Comparison of ENCODE assay signal across 16 cellular contexts in the genomic region with DNA sequence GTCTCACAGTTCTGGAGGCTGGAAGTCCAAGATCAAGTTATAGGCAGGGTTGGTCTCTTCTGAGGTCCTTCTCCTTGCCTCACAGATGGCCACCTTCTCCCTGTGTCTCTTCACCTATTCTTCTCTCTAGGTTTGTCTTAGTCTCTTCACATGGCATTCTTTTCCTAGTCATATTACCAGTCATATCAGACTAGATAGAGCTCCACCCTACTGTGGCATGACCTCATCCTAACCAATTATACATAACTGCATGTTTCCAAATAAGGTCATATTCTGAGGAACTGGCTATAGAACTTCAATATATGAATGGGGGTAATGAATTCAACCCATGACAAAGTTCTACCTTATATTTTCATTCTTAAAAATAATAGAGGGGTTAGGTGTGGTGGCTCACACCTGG.
DNase-seq lines count a peak whose midpoint lies in the region; ATAC-seq and TF ChIP-seq lines count a peak whose summit lies in the region.
"Had no signal": no experiment of that assay in that cellular context is flagged by ENCODE, and none has a peak within 500 bp of the region (broad histone marks: within the 10 kb centered on the region; RNA-seq: fewer than 3 reads in every experiment).

No MANE protein-coding gene starts in this region.

- H3K9me3 Mint-ChIP-seq in type B pancreatic cell, result no peaks in the 10 kb centered on the region
- no peaks in the 10 kb centered on the region for H3K9me3 Mint-ChIP-seq in activated T-cell treated with anti-CD3 and anti-CD28 coated beads, Interleukin-2, amount 50 U/mL, for 4 hours
- H3K9me3 Mint-ChIP-seq: CD8-positive, alpha-beta T cell had no signal

- no peak overlapping the region for H3K4me3 Mint-ChIP-seq in type B pancreatic cell
- H3K4me3 Mint-ChIP-seq in activated T-cell treated with anti-CD3 and anti-CD28 coated beads, Interleukin-2, amount 50 U/mL, for 4 hours, result no peak overlapping the region
- H3K4me3 Mint-ChIP-seq: CD8-positive, alpha-beta T cell had no signal

- peak; percentile 17 for DNase-seq in NOMO-1 treated with DMSO at 0.1 percent for 48 hours (lab: John Stamatoyannopoulos, UW; ENCODE audit: unreplicated experiment)
- no peak for DNase-seq in NOMO-1 treated with dmso at 0.1 percent for 144 hours (lab: John Stamatoyannopoulos, UW; ENCODE audit: unreplicated experiment)
- DNase-seq in OCI-M1 (lab: John Stamatoyannopoulos, UW), result peak; percentile 3
- DNase-seq in kidney tubule cell (ENCODE audit: low spot score), result peak; percentile 23
- no peak for DNase-seq in type B pancreatic cell (ENCODE audit: extremely low spot score, unreplicated experiment)
- no peak for DNase-seq in activated T-cell treated with anti-CD3 and anti-CD28 coated beads, Interleukin-2, amount 50 U/mL, for 4 hours
- no peak for DNase-seq in SIG-M5 treated with dmso at 0.1 percent for 504 hours (lab: John Stamatoyannopoulos, UW; ENCODE audit: unreplicated experiment)
- DNase-seq: CD8-positive, alpha-beta T cell; Kasumi-1; MM.1S; NCI-H187; NCI-H345; NCI-H526 had no signal

- no peak for ATAC-seq in GM18870 (IDR thresholded peaks at IDR 0.05; ENCODE audit: unreplicated experiment)
- no peak for ATAC-seq in activated T-cell treated with anti-CD3 and anti-CD28 coated beads, Interleukin-2, amount 50 U/mL, for 4 hours
- ATAC-seq: CD8-positive, alpha-beta T cell; Panc1; Right ventricle myocardium inferior had no signal

- peaks cover 14% of the 10 kb centered on the region for H3K4me1 Mint-ChIP-seq in type B pancreatic cell (ENCODE audit: unreplicated experiment)
- H3K4me1 Mint-ChIP-seq in activated T-cell treated with anti-CD3 and anti-CD28 coated beads, Interleukin-2, amount 50 U/mL, for 4 hours (ENCODE audit: low read depth), result no peaks in the 10 kb centered on the region

- H3K36me3 Mint-ChIP-seq in type B pancreatic cell, result no peaks in the 10 kb centered on the region
- H3K36me3 Mint-ChIP-seq in activated T-cell treated with anti-CD3 and anti-CD28 coated beads, Interleukin-2, amount 50 U/mL, for 4 hours (ENCODE audit: insufficient read depth), result no peaks in the 10 kb centered on the region
- H3K36me3 Mint-ChIP-seq: CD8-positive, alpha-beta T cell had no signal

- no peaks in the 10 kb centered on the region for H3K27me3 Mint-ChIP-seq in type B pancreatic cell
- peaks cover 8% of the 10 kb centered on the region for H3K27me3 Mint-ChIP-seq in activated T-cell treated with anti-CD3 and anti-CD28 coated beads, Interleukin-2, amount 50 U/mL, for 4 hours (ENCODE audit: low read depth)

- no peak for TF ChIP-seq CTCF in type B pancreatic cell (conservative IDR thresholded peaks at IDR 0.05)

- H3K27ac Mint-ChIP-seq in type B pancreatic cell, result peak overlapping the region; percentile 69
- H3K27ac Mint-ChIP-seq: CD8-positive, alpha-beta T cell had no signal

Comparison
In these comparisons a context has a peak if more than half of its experiments do, and no peak if none do; other contexts are left out.
1. DNase-seq: peak in NOMO-1 treated with DMSO at 0.1 percent for 48 hours (single experiment), OCI-M1 (single experiment) and kidney tubule cell (single experiment); none in NOMO-1 treated with dmso at 0.1 percent for 144 hours (single experiment), type B pancreatic cell (single experiment), activated T-cell treated with anti-CD3 and anti-CD28 coated beads, Interleukin-2, amount 50 U/mL, for 4 hours (single experiment) and SIG-M5 treated with dmso at 0.1 percent for 504 hours (single experiment).